Comparison of ENCODE assay signal across 34 cellular contexts in genomic region chr3:133820129-133820528, GRCh38.
"Had no signal": no experiment of that assay in that cellular context is flagged by ENCODE, and none has a peak within 500 bp of the region (broad histone marks: within the 10 kb centered on the region; RNA-seq: fewer than 3 reads in every experiment).

No MANE protein-coding gene starts in this region.

- H3K27ac Mint-ChIP-seq: activated CD4-positive, alpha-beta memory T cell treated with anti-CD3 and anti-CD28 coated beads for 36 hours; activated CD4-positive, alpha-beta T cell treated with anti-CD3 and anti-CD28 coated beads, Interleukin-2, amount 10 ng/mL, durations not matched to agents 24 days and 14 days; activated naive CD4-positive, alpha-beta T cell treated with anti-CD3 and anti-CD28 coated beads for 36 hours; activated T-helper 1 cell treated with anti-CD3 and anti-CD28 coated beads, Interleukin-12 subunit alpha, Interleukin-12 subunit beta, Interleukin-2, Interleukin-4 antibody, amounts not matched to agents 30 ng/mL and 10 ng/mL and 1 ng/mL, durations not matched to agents 14 hours and 24 hours and 36 hours; T-helper 1 cell treated with Interleukin-12 subunit alpha and Interleukin-12 subunit beta and Interleukin-4 antibody, amounts not matched to agents 30 μg/mL and 1 μg/mL, for 36 hours had no signal

- H3K4me3 ChIP-seq: adrenal gland, body of pancreas, cardiac muscle cell, colonic mucosa, dorsolateral prefrontal cortex, hepatocyte, spleen, tibial nerve had no signal

- DNase-seq: activated CD4-positive, alpha-beta memory T cell treated with anti-CD3 and anti-CD28 coated beads for 36 hours; activated CD4-positive, alpha-beta T cell treated with anti-CD3 and anti-CD28 coated beads, Interleukin-2, amount 10 ng/mL, durations not matched to agents 24 days and 14 days; activated CD8-positive, alpha-beta memory T cell treated with anti-CD3 and anti-CD28 coated beads, Interleukin-2, amount 50 U/mL, for 4 hours; activated effector memory CD4-positive, alpha-beta T cell treated with anti-CD3 and anti-CD28 coated beads, Interleukin-2, amount 50 U/mL, for 16 hours; activated naive CD4-positive, alpha-beta T cell treated with anti-CD3 and anti-CD28 coated beads for 36 hours; activated naive CD8-positive, alpha-beta T cell treated with anti-CD3 and anti-CD28 coated beads for 36 hours; activated T-cell treated with anti-CD3 and anti-CD28 coated beads, Interleukin-2, amount 50 U/mL, for 1 hour; aorta; body of pancreas; cerebellar nuclear complex; colonic mucosa; dorsolateral prefrontal cortex; effector memory CD4-positive, alpha-beta T cell; islet precursor cell; left cardiac atrium; left ventricle myocardium superior; naive B cell; right cardiac atrium; spleen; stimulated activated naive CD4-positive, alpha-beta T cell treated with Interleukin-2 at 50 U/mL for 16 hours; SW 1271; T-helper 9 cell had no signal

- H3K79me2 ChIP-seq: hepatocyte, parathyroid adenoma had no signal

- H2AFZ ChIP-seq: hepatocyte, parathyroid adenoma had no signal

- H3K9me3 Mint-ChIP-seq: activated CD4-positive, alpha-beta memory T cell treated with anti-CD3 and anti-CD28 coated beads for 36 hours; activated CD4-positive, alpha-beta T cell treated with anti-CD3 and anti-CD28 coated beads, Interleukin-2, amount 10 ng/mL, durations not matched to agents 24 days and 14 days; activated naive CD4-positive, alpha-beta T cell treated with anti-CD3 and anti-CD28 coated beads for 36 hours; activated naive CD8-positive, alpha-beta T cell treated with anti-CD3 and anti-CD28 coated beads for 36 hours; activated T-helper 1 cell treated with anti-CD3 and anti-CD28 coated beads, Interleukin-12 subunit alpha, Interleukin-12 subunit beta, Interleukin-2, Interleukin-4 antibody, amounts not matched to agents 30 ng/mL and 10 ng/mL and 1 ng/mL, durations not matched to agents 14 hours and 24 hours and 36 hours; naive B cell; T-helper 1 cell treated with Interleukin-12 subunit alpha and Interleukin-12 subunit beta and Interleukin-4 antibody, amounts not matched to agents 30 μg/mL and 1 μg/mL, for 36 hours had no signal

- H3K4me1 ChIP-seq: adrenal gland, colonic mucosa had no signal

- H3K9me3 ChIP-seq: adrenal gland, body of pancreas, colonic mucosa, spleen, tibial nerve had no signal

- H3K4me2 ChIP-seq: hepatocyte had no signal

- H3K9ac ChIP-seq: parathyroid adenoma had no signal

- H3K27ac ChIP-seq: adrenal gland, cardiac muscle cell, colonic mucosa, hepatocyte, parathyroid adenoma, spleen, tibial nerve, VCaP had no signal

- H3K4me3 Mint-ChIP-seq: activated CD4-positive, alpha-beta memory T cell treated with anti-CD3 and anti-CD28 coated beads for 36 hours; activated CD4-positive, alpha-beta T cell treated with anti-CD3 and anti-CD28 coated beads, Interleukin-2, amount 10 ng/mL, durations not matched to agents 24 days and 14 days; activated naive CD4-positive, alpha-beta T cell treated with anti-CD3 and anti-CD28 coated beads for 36 hours; activated naive CD8-positive, alpha-beta T cell treated with anti-CD3 and anti-CD28 coated beads for 36 hours; activated T-helper 1 cell treated with anti-CD3 and anti-CD28 coated beads, Interleukin-12 subunit alpha, Interleukin-12 subunit beta, Interleukin-2, Interleukin-4 antibody, amounts not matched to agents 30 ng/mL and 10 ng/mL and 1 ng/mL, durations not matched to agents 14 hours and 24 hours and 36 hours; naive B cell; T-helper 1 cell treated with Interleukin-12 subunit alpha and Interleukin-12 subunit beta and Interleukin-4 antibody, amounts not matched to agents 30 μg/mL and 1 μg/mL, for 36 hours had no signal

- H3K4me1 Mint-ChIP-seq: activated CD4-positive, alpha-beta T cell treated with anti-CD3 and anti-CD28 coated beads, Interleukin-2, amount 10 ng/mL, durations not matched to agents 24 days and 14 days; activated naive CD8-positive, alpha-beta T cell treated with anti-CD3 and anti-CD28 coated beads for 36 hours had no signal

- H3K27me3 Mint-ChIP-seq: activated CD4-positive, alpha-beta memory T cell treated with anti-CD3 and anti-CD28 coated beads for 36 hours; activated CD4-positive, alpha-beta T cell treated with anti-CD3 and anti-CD28 coated beads, Interleukin-2, amount 10 ng/mL, durations not matched to agents 24 days and 14 days; activated naive CD8-positive, alpha-beta T cell treated with anti-CD3 and anti-CD28 coated beads for 36 hours; naive B cell had no signal

- ATAC-seq: activated CD4-positive, CD25-positive, alpha-beta regulatory T cell treated with anti-CD3 and anti-CD28 coated beads, Interleukin-2, amount 50 U/mL, for 24 hours; body of pancreas; left cardiac atrium; left ventricle myocardium superior; right cardiac atrium had no signal

- H3K27me3 ChIP-seq: adrenal gland, body of pancreas, cardiac muscle cell, colonic mucosa, dorsolateral prefrontal cortex, hepatocyte, spleen, tibial nerve had no signal

- FAIRE-seq: frontal cortex, TTC549, urothelium cell line had no signal
